15 cellular contexts compared by ENCODE assay signal in the genomic region with DNA sequence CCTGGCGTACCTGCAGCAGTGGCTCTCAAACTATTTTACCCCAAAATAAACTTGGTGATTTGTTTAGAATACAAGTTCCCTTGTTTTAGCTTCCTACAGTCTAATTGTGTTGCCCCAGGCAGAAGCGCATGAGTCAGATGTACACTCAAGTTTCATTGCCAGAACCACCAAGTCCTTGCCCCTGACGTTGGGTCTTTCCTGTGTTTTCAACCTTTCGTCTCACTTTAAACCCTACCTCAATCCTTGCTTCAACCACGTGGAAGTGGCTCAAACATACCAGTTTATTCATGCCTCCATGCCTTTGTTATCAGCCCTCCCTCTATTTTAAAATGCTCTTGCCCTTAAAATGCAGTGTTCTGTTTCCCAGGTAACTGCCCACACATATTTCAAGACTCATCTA.
DNase-seq lines count a peak whose midpoint lies in the region; ATAC-seq, FAIRE-seq and TF ChIP-seq lines count a peak whose summit lies in the region.
"Had no signal": no experiment of that assay in that cellular context is flagged by ENCODE, and none has a peak within 500 bp of the region (broad histone marks: within the 10 kb centered on the region; RNA-seq: fewer than 3 reads in every experiment).

No MANE protein-coding gene starts in this region.

- TF ChIP-seq EP300 in SK-N-SH (IDR thresholded peaks at IDR 0.05; ENCODE audit: borderline replicate concordance in 1 of 2, low read depth in 1 of 2, low read length in 1 of 2), result no peak

- H3K9me3 Mint-ChIP-seq in astrocyte (ENCODE audit: unreplicated experiment), result no peaks in the 10 kb centered on the region

- H3K27ac Mint-ChIP-seq in astrocyte (ENCODE audit: unreplicated experiment), result peak overlapping the region; percentile 64

- TF ChIP-seq RAD21 in SK-N-SH (IDR thresholded peaks at IDR 0.05; ENCODE audit: low read length), result no peak

- H3K9me2 ChIP-seq in SK-N-SH, result no peaks in the 10 kb centered on the region

- H3K4me2 ChIP-seq in SK-N-SH (no peak overlapping the region), astrocyte (ENCODE audit: low read length) (peak overlapping the region; percentile 39)
- H3K4me2 ChIP-seq: A549 had no signal

- peaks cover 33% of the 10 kb centered on the region for H3K4me1 Mint-ChIP-seq in astrocyte (ENCODE audit: low read depth, unreplicated experiment)

- 65% methylated on average over 5 of the region's 5 CpGs for WGBS in SK-N-SH (ENCODE audit: low lambda C conversion rate)

- H3K4me3 ChIP-seq in SK-N-SH (ENCODE audit: low read depth in 2 of 2, low read length in 1 of 2), result no peak overlapping the region
- H3K4me3 ChIP-seq in astrocyte (ENCODE audit: insufficient read depth, low read depth, low read length), result no peak overlapping the region
- no peak overlapping the region for H3K4me3 ChIP-seq in fibroblast of pulmonary artery (replicated peaks; ENCODE audit: low read depth, low read length)
- H3K4me3 ChIP-seq: A549, colonic mucosa, left ventricle myocardium inferior had no signal

- TF ChIP-seq CTCF in SK-N-SH (IDR thresholded peaks at IDR 0.05) (no peak), astrocyte (IDR thresholded peaks at IDR 0.05; ENCODE audit: insufficient read depth, low read depth, low read length) (no peak), fibroblast of pulmonary artery (IDR thresholded peaks at IDR 0.05; ENCODE audit: low read length, missing control alignments) (no peak)

- H4K20me1 ChIP-seq in SK-N-SH (ENCODE audit: insufficient read depth), result no peaks in the 10 kb centered on the region
- no peaks in the 10 kb centered on the region for H4K20me1 ChIP-seq in astrocyte (ENCODE audit: insufficient read depth, low read length)

- H3K4me1 ChIP-seq in SK-N-SH (ENCODE audit: control insufficient read depth in 1 of 2, insufficient read depth in 2 of 2, low read depth in 1 of 2, low read length in 1 of 2) (no peaks in the 10 kb centered on the region; a peak in 2 of 4 replicates), astrocyte (ENCODE audit: insufficient read depth, low read length) (peaks cover 12% of the 10 kb centered on the region)
- H3K4me1 ChIP-seq: A549, colonic mucosa had no signal

- no peak overlapping the region for H3K27ac ChIP-seq in SK-N-SH (ENCODE audit: low read depth in 2 of 2, low read length in 1 of 2)
- no peak overlapping the region for H3K27ac ChIP-seq in astrocyte (ENCODE audit: low read depth, low read length)
- H3K27ac ChIP-seq in caudate nucleus (ENCODE audit: low read depth, low read length), result no peak overlapping the region
- H3K27ac ChIP-seq: A549, colonic mucosa, left ventricle myocardium inferior had no signal

- ATAC-seq in SK-N-SH treated with all-trans-retinoic acid at 6 μM for 48 hours, result no peak
- no peak for ATAC-seq in GM19463 (IDR thresholded peaks at IDR 0.05; ENCODE audit: unreplicated experiment)
- ATAC-seq: A549 had no signal

- H3K9ac ChIP-seq in SK-N-SH (no peak overlapping the region), astrocyte (ENCODE audit: low read length) (no peak overlapping the region)

- H3K79me2 ChIP-seq in SK-N-SH (ENCODE audit: insufficient read depth) (no peaks in the 10 kb centered on the region), astrocyte (ENCODE audit: insufficient read depth, low read length) (no peaks in the 10 kb centered on the region)

- H3F3A ChIP-seq in SK-N-SH (replicated peaks; ENCODE audit: insufficient read depth), result no peaks in the 10 kb centered on the region

- H3K27me3 ChIP-seq in SK-N-SH (ENCODE audit: insufficient read depth) (no peaks in the 10 kb centered on the region), astrocyte (ENCODE audit: insufficient read depth, low read length) (no peaks in the 10 kb centered on the region)
- H3K27me3 ChIP-seq: colonic mucosa had no signal

- H3K36me3 Mint-ChIP-seq in astrocyte (ENCODE audit: low read depth, unreplicated experiment), result no peaks in the 10 kb centered on the region

- no peak for FAIRE-seq in astrocyte (lab: Jason Lieb, UNC)
- FAIRE-seq: A549 had no signal

- H2AFZ ChIP-seq in SK-N-SH (ENCODE audit: low read depth), result peak overlapping the region; percentile 68; the same call in 1 of the 2 replicates
- H2AFZ ChIP-seq in astrocyte (ENCODE audit: low read depth, low read length), result peak overlapping the region; percentile 62

- H3K27me3 Mint-ChIP-seq in astrocyte (ENCODE audit: low read depth, unreplicated experiment), result no peaks in the 10 kb centered on the region

- no peak for DNase-seq in SK-N-SH
- peak; percentile 88 for DNase-seq in astrocyte (ENCODE audit: low read depth)
- peak; percentile 41 for DNase-seq in fibroblast of pulmonary artery (ENCODE audit: low read depth)
- no peak for DNase-seq in activated CD4-positive, alpha-beta T cell treated with anti-CD3 and anti-CD28 coated beads for 1 hour
- DNase-seq in NCI-H2227 (lab: John Stamatoyannopoulos, UW; ENCODE audit: unreplicated experiment), result no peak
- DNase-seq in caudate nucleus (lab: John Stamatoyannopoulos, UW), result no peak
- DNase-seq: activated naive CD4-positive, alpha-beta T cell treated with anti-CD3 and anti-CD28 coated beads, Interleukin-2, amount 50 U/mL, for 16 hours; colonic mucosa; glutamatergic neuron; left ventricle myocardium inferior; MM.1S; NCI-H2227 treated with DMSO at 0.1 percent for 48 hours had no signal

- no peaks in the 10 kb centered on the region for H3K9me3 ChIP-seq in SK-N-SH
- no peaks in the 10 kb centered on the region for H3K9me3 ChIP-seq in astrocyte (ENCODE audit: insufficient read depth, low read depth, low read length)
- H3K9me3 ChIP-seq: A549, colonic mucosa, left ventricle myocardium inferior had no signal

- CTCF ChIA-PET in SK-N-SH (lab: Yijun Ruan, JAX), result interaction anchor here (0.6 to 1.6 kb wide), 2 partner anchors 11 to 1235 kb away, joined by 3 read pairs; no protein-coding TSS in a partner anchor

- no peaks in the 10 kb centered on the region for H3K36me3 ChIP-seq in SK-N-SH (replicated peaks in 1 of 2; ENCODE audit: control insufficient read depth in 1 of 2, insufficient read depth in 2 of 2, low read length in 1 of 2)
- no peaks in the 10 kb centered on the region for H3K36me3 ChIP-seq in astrocyte (ENCODE audit: insufficient read depth, low read length)
- H3K36me3 ChIP-seq: colonic mucosa, left ventricle myocardium inferior had no signal

- no peak overlapping the region for H3K4me3 Mint-ChIP-seq in astrocyte (ENCODE audit: unreplicated experiment)

- POLR2A ChIA-PET in SK-N-SH (lab: Yijun Ruan, JAX), result no interaction called here

TF ChIP-seq in SK-N-SH, 30 proteins besides CTCF, POLR2A, EP300 and RAD21:
- TF ChIP-seq FOXJ3 (CRISPR knock-in tag; IDR thresholded peaks at IDR 0.05) (no peak), TAF1 (IDR thresholded peaks at IDR 0.05; ENCODE audit: borderline replicate concordance, low read depth, low read length) (no peak)

TF ChIP-seq in SK-N-SH treated with all-trans-retinoic acid at 6 μM for 48 hours, 23 proteins besides CTCF, POLR2A, EP300 and RAD21:
- TF ChIP-seq ZNF565 (CRISPR knock-in tag; conservative IDR thresholded peaks at IDR 0.05; ENCODE audit: low read depth) (no peak), ZC3H10 (CRISPR knock-in tag; IDR thresholded peaks at IDR 0.05) (no peak), ESRRG (CRISPR knock-in tag; IDR thresholded peaks at IDR 0.05) (no peak), PPARA (CRISPR knock-in tag; IDR thresholded peaks at IDR 0.05; ENCODE audit: borderline replicate concordance) (no peak), ZNF8 (CRISPR knock-in tag; IDR thresholded peaks at IDR 0.05) (no peak), CSDC2 (CRISPR knock-in tag; IDR thresholded peaks at IDR 0.05) (no peak), ZNF70 (CRISPR knock-in tag; IDR thresholded peaks at IDR 0.05) (no peak), TCF4 (CRISPR knock-in tag; IDR thresholded peaks at IDR 0.05; ENCODE audit: borderline replicate concordance) (no peak), ARNTL (CRISPR knock-in tag; IDR thresholded peaks at IDR 0.05; ENCODE audit: borderline replicate concordance, low read depth) (no peak), POU6F1 (CRISPR knock-in tag; IDR thresholded peaks at IDR 0.05; ENCODE audit: borderline replicate concordance, low read depth) (no peak), OSR1 (CRISPR knock-in tag; IDR thresholded peaks at IDR 0.05) (no peak), TSHZ2 (CRISPR knock-in tag; IDR thresholded peaks at IDR 0.05) (no peak)
TF ChIP-seq in SK-N-SH treated with all-trans-retinoic acid at 6 μM for 48 hours: peak in this region for 0.

Comparison
In these comparisons a context has a peak if more than half of its experiments do, and no peak if none do; other contexts are left out.
1. DNase-seq: peak in astrocyte (single experiment) and fibroblast of pulmonary artery (single experiment); none in SK-N-SH (single experiment), activated CD4-positive, alpha-beta T cell treated with anti-CD3 and anti-CD28 coated beads for 1 hour (single experiment), NCI-H2227 (single experiment) and caudate nucleus (0 of 61).